1 cellular context compared by ENCODE assay signal in the genomic region with DNA sequence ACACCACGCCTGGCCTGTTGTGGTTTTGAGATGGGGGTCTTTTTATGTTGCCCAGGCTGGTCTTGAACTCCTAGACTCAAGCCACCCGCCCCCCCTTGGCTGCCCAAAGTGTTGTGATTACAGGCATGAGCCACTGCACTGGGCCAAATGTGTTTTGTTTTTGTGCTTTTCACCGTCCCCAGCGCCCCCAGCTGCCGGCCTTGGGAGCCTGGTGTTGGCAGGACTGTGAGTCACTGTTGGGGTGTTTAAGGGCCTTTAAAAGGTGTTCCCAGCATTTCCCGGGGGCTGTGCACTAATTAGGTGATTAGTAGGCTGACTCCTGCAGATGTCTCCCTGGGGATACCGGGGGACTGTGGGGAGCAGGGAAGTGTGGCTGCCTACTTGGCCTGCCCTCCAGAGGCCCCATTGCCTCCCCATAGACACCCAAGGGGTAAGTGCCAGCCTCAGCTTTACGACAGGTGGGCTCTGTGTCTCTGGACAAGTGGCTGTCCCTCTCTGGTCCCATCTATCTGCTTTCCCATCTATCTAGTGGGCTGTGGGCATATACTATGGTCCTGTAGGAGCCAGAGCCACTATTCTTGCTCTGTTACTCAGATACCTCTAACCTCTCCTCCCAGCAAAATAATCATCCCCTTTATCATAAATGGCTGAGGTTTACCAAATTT.
TF ChIP-seq lines count a peak whose summit lies in the region.

No MANE protein-coding gene starts in this region.

TF ChIP-seq in HCT116, 20 proteins besides CTCF, POLR2A, EP300 and RAD21 (continued from another document):
- TF ChIP-seq, protein P1, sequence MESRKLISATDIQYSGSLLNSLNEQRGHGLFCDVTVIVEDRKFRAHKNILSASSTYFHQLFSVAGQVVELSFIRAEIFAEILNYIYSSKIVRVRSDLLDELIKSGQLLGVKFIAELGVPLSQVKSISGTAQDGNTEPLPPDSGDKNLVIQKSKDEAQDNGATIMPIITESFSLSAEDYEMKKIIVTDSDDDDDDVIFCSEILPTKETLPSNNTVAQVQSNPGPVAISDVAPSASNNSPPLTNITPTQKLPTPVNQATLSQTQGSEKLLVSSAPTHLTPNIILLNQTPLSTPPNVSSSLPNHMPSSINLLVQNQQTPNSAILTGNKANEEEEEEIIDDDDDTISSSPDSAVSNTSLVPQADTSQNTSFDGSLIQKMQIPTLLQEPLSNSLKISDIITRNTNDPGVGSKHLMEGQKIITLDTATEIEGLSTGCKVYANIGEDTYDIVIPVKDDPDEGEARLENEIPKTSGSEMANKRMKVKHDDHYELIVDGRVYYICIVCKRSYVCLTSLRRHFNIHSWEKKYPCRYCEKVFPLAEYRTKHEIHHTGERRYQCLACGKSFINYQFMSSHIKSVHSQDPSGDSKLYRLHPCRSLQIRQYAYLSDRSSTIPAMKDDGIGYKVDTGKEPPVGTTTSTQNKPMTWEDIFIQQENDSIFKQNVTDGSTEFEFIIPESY (IDR thresholded peaks at IDR 0.05; ENCODE audit: extremely low read depth, insufficient replicate concordance, low read length): no peak
- no peak for TF ChIP-seq YY1 (IDR thresholded peaks at IDR 0.05; ENCODE audit: extremely low read depth, insufficient replicate concordance, low read depth, low read length)
- TF ChIP-seq, protein P2, sequence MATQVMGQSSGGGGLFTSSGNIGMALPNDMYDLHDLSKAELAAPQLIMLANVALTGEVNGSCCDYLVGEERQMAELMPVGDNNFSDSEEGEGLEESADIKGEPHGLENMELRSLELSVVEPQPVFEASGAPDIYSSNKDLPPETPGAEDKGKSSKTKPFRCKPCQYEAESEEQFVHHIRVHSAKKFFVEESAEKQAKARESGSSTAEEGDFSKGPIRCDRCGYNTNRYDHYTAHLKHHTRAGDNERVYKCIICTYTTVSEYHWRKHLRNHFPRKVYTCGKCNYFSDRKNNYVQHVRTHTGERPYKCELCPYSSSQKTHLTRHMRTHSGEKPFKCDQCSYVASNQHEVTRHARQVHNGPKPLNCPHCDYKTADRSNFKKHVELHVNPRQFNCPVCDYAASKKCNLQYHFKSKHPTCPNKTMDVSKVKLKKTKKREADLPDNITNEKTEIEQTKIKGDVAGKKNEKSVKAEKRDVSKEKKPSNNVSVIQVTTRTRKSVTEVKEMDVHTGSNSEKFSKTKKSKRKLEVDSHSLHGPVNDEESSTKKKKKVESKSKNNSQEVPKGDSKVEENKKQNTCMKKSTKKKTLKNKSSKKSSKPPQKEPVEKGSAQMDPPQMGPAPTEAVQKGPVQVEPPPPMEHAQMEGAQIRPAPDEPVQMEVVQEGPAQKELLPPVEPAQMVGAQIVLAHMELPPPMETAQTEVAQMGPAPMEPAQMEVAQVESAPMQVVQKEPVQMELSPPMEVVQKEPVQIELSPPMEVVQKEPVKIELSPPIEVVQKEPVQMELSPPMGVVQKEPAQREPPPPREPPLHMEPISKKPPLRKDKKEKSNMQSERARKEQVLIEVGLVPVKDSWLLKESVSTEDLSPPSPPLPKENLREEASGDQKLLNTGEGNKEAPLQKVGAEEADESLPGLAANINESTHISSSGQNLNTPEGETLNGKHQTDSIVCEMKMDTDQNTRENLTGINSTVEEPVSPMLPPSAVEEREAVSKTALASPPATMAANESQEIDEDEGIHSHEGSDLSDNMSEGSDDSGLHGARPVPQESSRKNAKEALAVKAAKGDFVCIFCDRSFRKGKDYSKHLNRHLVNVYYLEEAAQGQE (IDR thresholded peaks at IDR 0.05; ENCODE audit: low read depth): no peak
